Comparison of ENCODE assay signal across 1 cellular context in the genomic region with DNA sequence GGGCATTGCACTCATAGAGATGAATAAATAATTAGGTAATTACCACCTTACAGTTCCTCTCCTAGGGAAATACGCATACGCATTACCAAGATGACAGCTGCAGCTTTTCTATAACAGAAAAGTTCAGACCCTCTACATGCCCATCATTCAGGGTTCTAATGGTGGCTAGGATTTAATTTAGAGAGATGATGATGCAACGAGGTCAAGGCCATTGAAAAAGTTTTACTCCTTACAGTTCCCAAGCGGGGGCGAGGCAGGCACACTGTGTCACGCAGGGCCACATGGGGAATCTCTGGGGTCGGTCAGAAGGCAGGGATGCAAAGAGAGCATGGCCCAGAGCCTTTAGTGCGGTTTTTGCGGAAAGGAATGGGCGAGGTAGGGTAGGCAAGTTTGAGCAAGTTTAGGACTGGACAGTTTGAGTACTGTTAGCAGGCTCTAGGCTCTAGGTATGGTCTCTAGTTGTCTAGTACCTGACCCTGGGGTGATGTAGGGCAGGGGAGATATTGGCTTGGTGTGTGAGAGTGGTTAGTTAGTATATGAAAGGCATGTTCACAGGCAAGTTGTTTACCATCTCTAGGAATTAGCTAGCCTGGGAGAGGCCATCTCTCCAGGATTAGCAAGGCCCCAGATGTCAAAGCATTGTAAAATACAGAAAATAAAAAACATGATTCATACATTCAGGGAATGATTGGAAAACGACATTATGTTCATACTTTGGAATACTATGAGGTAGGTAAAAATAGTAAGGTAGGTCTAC.
TF ChIP-seq lines count a peak whose summit lies in the region.

No MANE protein-coding gene starts in this region.

TF ChIP-seq in WTC11, 78 proteins besides CTCF, POLR2A, EP300 and RAD21 (continued from another document):
- TF ChIP-seq, protein P1, sequence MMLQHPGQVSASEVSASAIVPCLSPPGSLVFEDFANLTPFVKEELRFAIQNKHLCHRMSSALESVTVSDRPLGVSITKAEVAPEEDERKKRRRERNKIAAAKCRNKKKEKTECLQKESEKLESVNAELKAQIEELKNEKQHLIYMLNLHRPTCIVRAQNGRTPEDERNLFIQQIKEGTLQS (CRISPR knock-in tag; conservative IDR thresholded peaks at IDR 0.05) = no peak
- TF ChIP-seq, protein P2, sequence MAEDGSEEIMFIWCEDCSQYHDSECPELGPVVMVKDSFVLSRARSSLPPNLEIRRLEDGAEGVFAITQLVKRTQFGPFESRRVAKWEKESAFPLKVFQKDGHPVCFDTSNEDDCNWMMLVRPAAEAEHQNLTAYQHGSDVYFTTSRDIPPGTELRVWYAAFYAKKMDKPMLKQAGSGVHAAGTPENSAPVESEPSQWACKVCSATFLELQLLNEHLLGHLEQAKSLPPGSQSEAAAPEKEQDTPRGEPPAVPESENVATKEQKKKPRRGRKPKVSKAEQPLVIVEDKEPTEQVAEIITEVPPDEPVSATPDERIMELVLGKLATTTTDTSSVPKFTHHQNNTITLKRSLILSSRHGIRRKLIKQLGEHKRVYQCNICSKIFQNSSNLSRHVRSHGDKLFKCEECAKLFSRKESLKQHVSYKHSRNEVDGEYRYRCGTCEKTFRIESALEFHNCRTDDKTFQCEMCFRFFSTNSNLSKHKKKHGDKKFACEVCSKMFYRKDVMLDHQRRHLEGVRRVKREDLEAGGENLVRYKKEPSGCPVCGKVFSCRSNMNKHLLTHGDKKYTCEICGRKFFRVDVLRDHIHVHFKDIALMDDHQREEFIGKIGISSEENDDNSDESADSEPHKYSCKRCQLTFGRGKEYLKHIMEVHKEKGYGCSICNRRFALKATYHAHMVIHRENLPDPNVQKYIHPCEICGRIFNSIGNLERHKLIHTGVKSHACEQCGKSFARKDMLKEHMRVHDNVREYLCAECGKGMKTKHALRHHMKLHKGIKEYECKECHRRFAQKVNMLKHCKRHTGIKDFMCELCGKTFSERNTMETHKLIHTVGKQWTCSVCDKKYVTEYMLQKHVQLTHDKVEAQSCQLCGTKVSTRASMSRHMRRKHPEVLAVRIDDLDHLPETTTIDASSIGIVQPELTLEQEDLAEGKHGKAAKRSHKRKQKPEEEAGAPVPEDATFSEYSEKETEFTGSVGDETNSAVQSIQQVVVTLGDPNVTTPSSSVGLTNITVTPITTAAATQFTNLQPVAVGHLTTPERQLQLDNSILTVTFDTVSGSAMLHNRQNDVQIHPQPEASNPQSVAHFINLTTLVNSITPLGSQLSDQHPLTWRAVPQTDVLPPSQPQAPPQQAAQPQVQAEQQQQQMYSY (CRISPR knock-in tag; IDR thresholded peaks at IDR 0.05) = no peak
- no peak for TF ChIP-seq ZNF232 (CRISPR knock-in tag; IDR thresholded peaks at IDR 0.05)
- no peak for TF ChIP-seq NFYB (CRISPR knock-in tag; conservative IDR thresholded peaks at IDR 0.05; ENCODE audit: low read depth)
